ENCODE assay signal across 12 cellular contexts in genomic region chr9:6845881-6846280, GRCh38.
DNase-seq lines count a peak whose midpoint lies in the region; ATAC-seq and TF ChIP-seq lines count a peak whose summit lies in the region.
"Had no signal": no experiment of that assay in that cellular context is flagged by ENCODE, and none has a peak within 500 bp of the region (broad histone marks: within the 10 kb centered on the region; RNA-seq: fewer than 3 reads in every experiment).

No MANE protein-coding gene starts in this region.

- TF ChIP-seq CTCF in AG09309 (IDR thresholded peaks at IDR 0.05; ENCODE audit: control insufficient read depth, insufficient read depth, low read depth, low read length, missing control alignments) (peak; percentile 32), chondrocyte (IDR thresholded peaks at IDR 0.05) (peak; percentile 70), right lobe of liver (IDR thresholded peaks at IDR 0.05) (peak; percentile 21 to 37 (median 30))

- no peaks in the 10 kb centered on the region for H3K36me3 Mint-ChIP-seq in chondrocyte (ENCODE audit: low read depth)

- peaks cover 0 to 9% (median 0%) of the 10 kb centered on the region in 4 donors for H3K36me3 ChIP-seq in right lobe of liver
- H3K36me3 ChIP-seq in effector memory CD4-positive, alpha-beta T cell (ENCODE audit: control insufficient read depth, insufficient read depth, low read length) = peaks cover 8% of the 10 kb centered on the region

- no peaks in the 10 kb centered on the region for H3K9me3 Mint-ChIP-seq in chondrocyte (ENCODE audit: low read depth)

- intact Hi-C loops in right lobe of liver (cut with DNase I) = no loop called here

- no peak overlapping the region for H3K4me3 Mint-ChIP-seq in chondrocyte (ENCODE audit: unreplicated experiment)

- no peak overlapping the region for H3K27ac Mint-ChIP-seq in chondrocyte (ENCODE audit: unreplicated experiment)

- H3K27me3 Mint-ChIP-seq in chondrocyte (ENCODE audit: low read depth) = no peaks in the 10 kb centered on the region

- ATAC-seq in right lobe of liver (peak; percentile 50 to 82 (median 72)), HG02885 (IDR thresholded peaks at IDR 0.05; ENCODE audit: poor library complexity, unreplicated experiment) (no peak), GM21619 (IDR thresholded peaks at IDR 0.05; ENCODE audit: unreplicated experiment) (no peak)

- H3K27ac ChIP-seq in right lobe of liver = no peak overlapping the region
- H3K27ac ChIP-seq in effector memory CD4-positive, alpha-beta T cell (ENCODE audit: insufficient read depth, low read length, poor library complexity, severe bottlenecking) = no peak overlapping the region
- H3K27ac ChIP-seq: stomach had no signal

- no peak for TF ChIP-seq POLR2A in right lobe of liver (IDR thresholded peaks at IDR 0.05)

- POLR2A ChIA-PET in HEK293T (lab: Yijun Ruan, JAX) = no interaction called here

- CTCF ChIA-PET in HEK293T (lab: Yijun Ruan, JAX) = no interaction called here

- no peak for DNase-seq in AG09309 (ENCODE audit: low read depth)
- no peak for DNase-seq in HEK293T (ENCODE audit: extremely low spot score)
- no peak for DNase-seq in chondrocyte (ENCODE audit: low spot score)
- DNase-seq in right lobe of liver = no peak
- DNase-seq in amygdala (lab: John Stamatoyannopoulos, UW) = no peak
- no peak for DNase-seq in effector memory CD4-positive, alpha-beta T cell
- DNase-seq: EL, glutamatergic neuron, NCI-H345, stomach had no signal

- peaks cover 16% of the 10 kb centered on the region for H3K4me1 Mint-ChIP-seq in chondrocyte (ENCODE audit: low read depth)

- no peaks in the 10 kb centered on the region for H3K27me3 ChIP-seq in right lobe of liver
- no peaks in the 10 kb centered on the region for H3K27me3 ChIP-seq in effector memory CD4-positive, alpha-beta T cell (replicated peaks; ENCODE audit: control insufficient read depth, insufficient read depth, low read length, poor library complexity, severe bottlenecking)
- H3K27me3 ChIP-seq: stomach had no signal

- H3K9me3 ChIP-seq in right lobe of liver = no peaks in the 10 kb centered on the region
- no peaks in the 10 kb centered on the region for H3K9me3 ChIP-seq in effector memory CD4-positive, alpha-beta T cell (ENCODE audit: control insufficient read depth, low read length)
- H3K9me3 ChIP-seq: stomach had no signal

- H3K4me3 ChIP-seq in AG09309 (ENCODE audit: control insufficient read depth, low read depth, low read length) (no peak overlapping the region), right lobe of liver (no peak overlapping the region)
- no peak overlapping the region for H3K4me3 ChIP-seq in effector memory CD4-positive, alpha-beta T cell (ENCODE audit: insufficient read depth, low read depth, low read length, poor library complexity, severe bottlenecking)
- H3K4me3 ChIP-seq: stomach had no signal

- 55% methylated on average over 2 of the region's 2 CpGs for WGBS in right lobe of liver (ENCODE audit: insufficient coverage, low coverage, low lambda C conversion rate, missing lambda C conversion rate)

- no peaks in the 10 kb centered on the region for H3K4me1 ChIP-seq in right lobe of liver
- no peaks in the 10 kb centered on the region for H3K4me1 ChIP-seq in effector memory CD4-positive, alpha-beta T cell (ENCODE audit: control insufficient read depth, insufficient read depth, low read length, poor library complexity, severe bottlenecking)

TF ChIP-seq in HEK293T, 16 proteins besides CTCF, POLR2A, EP300 and RAD21:
- TF ChIP-seq PKNOX1 (IDR thresholded peaks at IDR 0.05) (peak; percentile 66; the same call in 1 of the 2 replicates), FOXM1 (IDR thresholded peaks at IDR 0.05; ENCODE audit: borderline replicate concordance) (no peak)

Comparison
In these comparisons a context has a peak if more than half of its experiments do, and no peak if none do; other contexts are left out.
1. ATAC-seq: peak in right lobe of liver (4 of 4); none in HG02885 (single experiment) and GM21619 (single experiment).
2. Peak in every context shown above with its lines, with median percentiles within 50 percentile points of each other: CTCF ChIP-seq.